ENCODE assay signal across 8 cellular contexts in genomic region chr1:155000725-155001437, GRCh38. TPM values are rescaled to one million over a fixed set of nuclear protein-coding genes. Genes with fewer than 3 reads are reported as not detected.
A peak's percentile ranks its signal among the peaks of the same experiment; 100 is the strongest.
DNase-seq lines count a peak whose midpoint lies in the region; ATAC-seq and TF ChIP-seq lines count a peak whose summit lies in the region.

No MANE protein-coding gene starts in this region.

- peak; percentile 26 for ATAC-seq in HG03558 (IDR thresholded peaks at IDR 0.05; ENCODE audit: extremely low read depth, unreplicated experiment)
- ATAC-seq in activated CD8-positive, alpha-beta T cell treated with anti-CD3 and anti-CD28 coated beads for 36 hours: peak; percentile 46

- no peaks in the 10 kb centered on the region for H3K9me3 ChIP-seq in BE2C

- H3K36me3 ChIP-seq in BE2C: no peaks in the 10 kb centered on the region

- no peaks in the 10 kb centered on the region for H3K27me3 ChIP-seq in BE2C
- no peaks in the 10 kb centered on the region for H3K27me3 ChIP-seq in dorsolateral prefrontal cortex

- TF ChIP-seq POLR2A in lower leg skin (IDR thresholded peaks at IDR 0.05): no peak

- peak overlapping the region; percentile 91 to 99 (median 98) for H3K27ac ChIP-seq in dorsolateral prefrontal cortex

- peaks cover 10% of the 10 kb centered on the region for H3K4me1 ChIP-seq in BE2C

- H3K9me3 Mint-ChIP-seq in activated CD8-positive, alpha-beta T cell treated with anti-CD3 and anti-CD28 coated beads for 36 hours: no peaks in the 10 kb centered on the region

- POLR2A ChIA-PET in activated CD8-positive, alpha-beta T cell treated with anti-CD3 and anti-CD28 coated beads for 36 hours (lab: Charles Lee): interaction anchor here (0.6 to 5.0 kb wide), 11 partner anchors 7 to 1077 kb away, joined by 3 to 33 read pairs (median 7); partner anchors contain the start of genes ADAM15, CKS1B, FLAD1 and PMVK

- 0% methylated on average over 33 to 44 of the region's 44 CpGs for WGBS in lower leg skin, 2 donors

- DNase-seq in BE2C: peak; percentile 90
- peak; percentile 69 for DNase-seq in GM19240 (ENCODE audit: insufficient read length, low spot score)
- peak; percentile 91 for DNase-seq in NCI-H82 treated with DMSO at 0.1 percent for 48 hours (lab: John Stamatoyannopoulos, UW; ENCODE audit: unreplicated experiment)
- DNase-seq in activated CD8-positive, alpha-beta T cell treated with anti-CD3 and anti-CD28 coated beads for 36 hours: peak; percentile 92
- peak; percentile 66 to 88 (median 82) for DNase-seq in dorsolateral prefrontal cortex
- peak; percentile 88 to 98 for DNase-seq in lower leg skin (ENCODE audit: low spot score in 2 of 2)
- DNase-seq in stimulated activated CD4-positive, alpha-beta T cell treated with anti-CD3 and anti-CD28 coated beads, Interleukin-4, amount 100 ng/mL, for 4 hours: peak; percentile 71 to 79

- H3K27ac Mint-ChIP-seq in activated CD8-positive, alpha-beta T cell treated with anti-CD3 and anti-CD28 coated beads for 36 hours: peak overlapping the region; percentile 88

- CTCF ChIA-PET in activated CD8-positive, alpha-beta T cell treated with anti-CD3 and anti-CD28 coated beads for 36 hours (lab: Charles Lee): interaction anchor here (0.6 to 5.3 kb wide), 9 partner anchors 16 to 84 kb away, joined by 3 to 108 read pairs (median 9); partner anchors contain the start of genes ADAM15, CKS1B, FLAD1 and PBXIP1

- H3K27me3 Mint-ChIP-seq in activated CD8-positive, alpha-beta T cell treated with anti-CD3 and anti-CD28 coated beads for 36 hours: no peaks in the 10 kb centered on the region

- H3K4me1 Mint-ChIP-seq in activated CD8-positive, alpha-beta T cell treated with anti-CD3 and anti-CD28 coated beads for 36 hours (ENCODE audit: low read depth): peaks cover 46% of the 10 kb centered on the region

- H3K4me3 ChIP-seq in BE2C (ENCODE audit: low read depth, low read length): peak overlapping the region; percentile 72
- H3K4me3 ChIP-seq in dorsolateral prefrontal cortex: peak overlapping the region; percentile 67 to 93 (median 81)
- H3K4me3 ChIP-seq in lower leg skin (ENCODE audit: low read depth, poor library complexity, severe bottlenecking): peak overlapping the region; percentile 38

- TF ChIP-seq CTCF in BE2C (IDR thresholded peaks at IDR 0.05; ENCODE audit: low read depth, low read length): no peak
- TF ChIP-seq CTCF in activated CD8-positive, alpha-beta T cell treated with anti-CD3 and anti-CD28 coated beads for 36 hours (IDR thresholded peaks at IDR 0.05): no peak
- peak in 20 of 56 donors; percentile 7 to 44 (median 22) for TF ChIP-seq CTCF in dorsolateral prefrontal cortex (IDR thresholded peaks at IDR 0.05 in 54 of 56, conservative IDR thresholded peaks at IDR 0.05 in 2 of 56; ENCODE audit: low read depth in 1 of 56, partially characterized antibody in 56 of 56)
- peak in 1 of 3 donors; percentile 8 for TF ChIP-seq CTCF in lower leg skin (IDR thresholded peaks at IDR 0.05)

- H3K4me3 Mint-ChIP-seq in activated CD8-positive, alpha-beta T cell treated with anti-CD3 and anti-CD28 coated beads for 36 hours: peak overlapping the region; percentile 70

- intact Hi-C loops in activated CD8-positive, alpha-beta T cell treated with anti-CD3 and anti-CD28 coated beads for 36 hours (cut with micrococcal nuclease): no loop called here
- intact Hi-C loops in dorsolateral prefrontal cortex (cut with DNase I): loop anchor here in 1 of 2 donors (2.0 to 5.0 kb wide), 3 partner anchors 16 to 51 kb away; partner anchors contain the start of genes ADAM15 and PYGO2
- intact Hi-C loops in lower leg skin (cut with DNase I; ENCODE audit: low total_unique reads): no loop called here

- peaks cover 5% of the 10 kb centered on the region for H3K36me3 Mint-ChIP-seq in activated CD8-positive, alpha-beta T cell treated with anti-CD3 and anti-CD28 coated beads for 36 hours (ENCODE audit: low read depth)

RNA-seq across cellular contexts. Expression of gene ZBTB7B, which starts 1.7 kb away (rescaled TPM):
- 62.8 TPM for polyA plus RNA-seq in BE2C (2012; ENCODE audit: insufficient read depth, insufficient read length, low read depth)
- total RNA-seq in activated CD8-positive, alpha-beta T cell treated with anti-CD3 and anti-CD28 coated beads for 36 hours: 10 to 100 TPM; 26.3 to 26.5 TPM
- total RNA-seq in dorsolateral prefrontal cortex (10 to 100 TPM in 119 of 120 experiments, 1 to 10 TPM in 1; 10.0 to 57.9 (median 22.8) TPM), lower leg skin (100 to 1,000 TPM; 270 to 295 (median 286) TPM)

RNA-seq across cellular contexts. Expression of gene LENEP, which starts 7.5 kb away (rescaled TPM):
- polyA plus RNA-seq in BE2C (2012; ENCODE audit: insufficient read depth, insufficient read length, low read depth): not detected
- total RNA-seq in activated CD8-positive, alpha-beta T cell treated with anti-CD3 and anti-CD28 coated beads for 36 hours: not detected
- total RNA-seq in dorsolateral prefrontal cortex (1 to 10 TPM in 19 of 120 experiments, under 1 TPM in 7, not detected in 94; 0.71 to 2.7 (median 1.2) TPM), lower leg skin (1 to 10 TPM in 1 of 4 donors, not detected in 3; 1.4 TPM)

RNA-seq across cellular contexts. Expression of gene FLAD1, which starts 17.7 kb away (rescaled TPM):
- 183 TPM for polyA plus RNA-seq in BE2C (2012; ENCODE audit: insufficient read depth, insufficient read length, low read depth)
- 10 to 100 TPM; 31.5 to 32.9 TPM for total RNA-seq in activated CD8-positive, alpha-beta T cell treated with anti-CD3 and anti-CD28 coated beads for 36 hours
- 10 to 100 TPM; 16.1 to 42.6 (median 25.5) TPM for total RNA-seq in dorsolateral prefrontal cortex
- 10 to 100 TPM; 38.7 to 45.3 (median 41.6) TPM for total RNA-seq in lower leg skin

RNA-seq across cellular contexts. Expression of gene CKS1B, which starts 26.4 kb away (rescaled TPM):
- 129 TPM for polyA plus RNA-seq in BE2C (2012; ENCODE audit: insufficient read depth, insufficient read length, low read depth)
- total RNA-seq in activated CD8-positive, alpha-beta T cell treated with anti-CD3 and anti-CD28 coated beads for 36 hours: 100 to 1,000 TPM; 172 to 173 TPM
- total RNA-seq in dorsolateral prefrontal cortex (10 to 100 TPM in 89 of 120 experiments, 1 to 10 TPM in 31; 4.1 to 21.6 (median 11.6) TPM), lower leg skin (10 to 100 TPM; 40.0 to 58.7 (median 45.3) TPM)

RNA-seq across cellular contexts. Expression of gene SHC1, which starts 30.3 kb away (rescaled TPM):
- polyA plus RNA-seq in BE2C (2012; ENCODE audit: insufficient read depth, insufficient read length, low read depth): 263 TPM
- 10 to 100 TPM; 32.3 to 34.2 TPM for total RNA-seq in activated CD8-positive, alpha-beta T cell treated with anti-CD3 and anti-CD28 coated beads for 36 hours
- total RNA-seq in dorsolateral prefrontal cortex (10 to 100 TPM; 19.6 to 84.4 (median 32.6) TPM), lower leg skin (10 to 100 TPM; 45.4 to 68.9 (median 66.4) TPM)

Comparison
In these comparisons a context has a peak if more than half of its experiments do, and no peak if none do; other contexts are left out.
1. Peak in every context shown above with its lines: DNase-seq, ATAC-seq, H3K4me3 ChIP-seq and H3K27ac ChIP-seq.
2. RNA of gene ZBTB7B, which starts 1.7 kb away (total RNA-seq): 270 to 295 TPM in lower leg skin; 26.3 to 26.5 TPM in activated CD8-positive, alpha-beta T cell treated with anti-CD3 and anti-CD28 coated beads for 36 hours and 10.0 to 57.9 TPM in dorsolateral prefrontal cortex; every median in the first group is over 4 times any median in the second.